16 cellular contexts compared by ENCODE assay signal in the genomic region with DNA sequence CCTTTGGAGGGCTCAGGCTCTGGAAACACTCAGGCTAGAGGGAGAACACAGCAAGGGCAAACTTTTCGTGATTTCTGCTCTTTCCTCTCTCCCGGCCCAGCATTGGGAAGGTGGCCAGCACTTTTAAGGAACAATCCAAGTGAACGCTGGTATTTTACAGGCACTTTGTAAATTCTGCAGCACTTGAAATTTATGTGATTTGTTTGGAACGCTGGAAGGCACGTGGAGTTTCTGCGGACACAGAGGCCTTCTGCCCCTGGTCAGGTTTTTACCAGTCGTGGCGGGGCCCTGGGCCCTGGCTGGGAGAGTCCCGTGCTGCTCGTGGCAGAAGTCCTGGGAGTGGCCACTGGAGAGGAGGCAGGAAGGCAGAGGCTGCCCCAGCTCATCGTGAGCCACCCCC.
DNase-seq lines count a peak whose midpoint lies in the region; ATAC-seq and TF ChIP-seq lines count a peak whose summit lies in the region.
"Had no signal": no experiment of that assay in that cellular context is flagged by ENCODE, and none has a peak within 500 bp of the region (broad histone marks: within the 10 kb centered on the region; RNA-seq: fewer than 3 reads in every experiment).

No MANE protein-coding gene starts in this region.

- H3K9me3 ChIP-seq in thyroid gland: no peaks in the 10 kb centered on the region
- H3K9me3 ChIP-seq: A549, Caco-2 had no signal

- no peak for DNase-seq in stimulated activated naive CD8-positive, alpha-beta T cell treated with anti-CD3 and anti-CD28 coated beads, Interleukin-15, Interleukin-2, amounts not matched to agents 100 U/mL and 50 U/mL, for 24 hours
- DNase-seq in stimulated activated naive CD8-positive, alpha-beta T cell treated with anti-CD3 and anti-CD28 coated beads, Interleukin-15, amount 100 ng/mL, for 72 hours: no peak
- DNase-seq in thyroid gland: peak; percentile 67 to 81
- DNase-seq in effector CD8-positive, alpha-beta T cell (lab: John Stamatoyannopoulos, UW): no peak
- no peak for DNase-seq in SHP77 treated with DMSO at 0.1 percent for 48 hours (lab: John Stamatoyannopoulos, UW)
- DNase-seq: AML-193; Caco-2; Calu3; CD4-positive, alpha-beta T cell; CD8-positive, alpha-beta T cell; GF-D8 had no signal

- no peaks in the 10 kb centered on the region for H3K36me3 ChIP-seq in thyroid gland

- TF ChIP-seq POLR2A in thyroid gland (IDR thresholded peaks at IDR 0.05): no peak

- intact Hi-C loops in thyroid gland (cut with DNase I): no loop called here

- no peak overlapping the region for H3K27ac Mint-ChIP-seq in stimulated activated naive CD8-positive, alpha-beta T cell treated with anti-CD3 and anti-CD28 coated beads, Interleukin-15, amount 100 ng/mL, for 72 hours
- H3K27ac Mint-ChIP-seq: B cell; CD4-positive, alpha-beta T cell; CD8-positive, alpha-beta T cell had no signal

- H3K27me3 Mint-ChIP-seq in stimulated activated naive CD8-positive, alpha-beta T cell treated with anti-CD3 and anti-CD28 coated beads, Interleukin-15, amount 100 ng/mL, for 72 hours: peaks cover 12% of the 10 kb centered on the region

- H3K27ac ChIP-seq in VCaP: peak overlapping the region; percentile 66
- no peak overlapping the region for H3K27ac ChIP-seq in thyroid gland
- H3K27ac ChIP-seq: 22Rv1, A549, C4-2B had no signal

- no peaks in the 10 kb centered on the region for H3K27me3 ChIP-seq in thyroid gland

- H3K4me3 Mint-ChIP-seq in stimulated activated naive CD8-positive, alpha-beta T cell treated with anti-CD3 and anti-CD28 coated beads, Interleukin-15, amount 100 ng/mL, for 72 hours: no peak overlapping the region
- H3K4me3 Mint-ChIP-seq: B cell; CD4-positive, alpha-beta T cell; CD8-positive, alpha-beta T cell had no signal

- H3K4me3 ChIP-seq in thyroid gland (replicated peaks in 1 of 3): no peak overlapping the region
- H3K4me3 ChIP-seq: A549 had no signal

- peak; percentile 13 for ATAC-seq in stimulated activated naive CD8-positive, alpha-beta T cell treated with anti-CD3 and anti-CD28 coated beads, Interleukin-15, Interleukin-2, amounts not matched to agents 100 U/mL and 50 U/mL, for 24 hours
- ATAC-seq in stimulated activated naive CD8-positive, alpha-beta T cell treated with anti-CD3 and anti-CD28 coated beads, Interleukin-15, amount 100 ng/mL, for 72 hours: no peak
- ATAC-seq: CD8-positive, alpha-beta T cell had no signal

- no peaks in the 10 kb centered on the region for H3K4me1 Mint-ChIP-seq in stimulated activated naive CD8-positive, alpha-beta T cell treated with anti-CD3 and anti-CD28 coated beads, Interleukin-15, amount 100 ng/mL, for 72 hours
- H3K4me1 Mint-ChIP-seq: B cell had no signal

- peaks cover 0 to 25% of the 10 kb centered on the region in 2 donors for H3K4me1 ChIP-seq in thyroid gland
- H3K4me1 ChIP-seq: A549, Caco-2 had no signal

- TF ChIP-seq CTCF in VCaP (conservative IDR thresholded peaks at IDR 0.05) (no peak), thyroid gland (IDR thresholded peaks at IDR 0.05) (no peak)

- H3K9me3 Mint-ChIP-seq in stimulated activated naive CD8-positive, alpha-beta T cell treated with anti-CD3 and anti-CD28 coated beads, Interleukin-15, amount 100 ng/mL, for 72 hours: no peaks in the 10 kb centered on the region
- H3K9me3 Mint-ChIP-seq: CD4-positive, alpha-beta T cell; CD8-positive, alpha-beta T cell had no signal

- WGBS in thyroid gland, 2 donors: 12 to 23% methylated on average over 9 of the region's 11 CpGs

Comparison
In these comparisons a context has a peak if more than half of its experiments do, and no peak if none do; other contexts are left out.
1. DNase-seq: peak in thyroid gland (2 of 2); none in stimulated activated naive CD8-positive, alpha-beta T cell treated with anti-CD3 and anti-CD28 coated beads, Interleukin-15, Interleukin-2, amounts not matched to agents 100 U/mL and 50 U/mL, for 24 hours (single experiment), stimulated activated naive CD8-positive, alpha-beta T cell treated with anti-CD3 and anti-CD28 coated beads, Interleukin-15, amount 100 ng/mL, for 72 hours (0 of 2), effector CD8-positive, alpha-beta T cell (single experiment) and SHP77 treated with DMSO at 0.1 percent for 48 hours (single experiment).